In the genomic region with DNA sequence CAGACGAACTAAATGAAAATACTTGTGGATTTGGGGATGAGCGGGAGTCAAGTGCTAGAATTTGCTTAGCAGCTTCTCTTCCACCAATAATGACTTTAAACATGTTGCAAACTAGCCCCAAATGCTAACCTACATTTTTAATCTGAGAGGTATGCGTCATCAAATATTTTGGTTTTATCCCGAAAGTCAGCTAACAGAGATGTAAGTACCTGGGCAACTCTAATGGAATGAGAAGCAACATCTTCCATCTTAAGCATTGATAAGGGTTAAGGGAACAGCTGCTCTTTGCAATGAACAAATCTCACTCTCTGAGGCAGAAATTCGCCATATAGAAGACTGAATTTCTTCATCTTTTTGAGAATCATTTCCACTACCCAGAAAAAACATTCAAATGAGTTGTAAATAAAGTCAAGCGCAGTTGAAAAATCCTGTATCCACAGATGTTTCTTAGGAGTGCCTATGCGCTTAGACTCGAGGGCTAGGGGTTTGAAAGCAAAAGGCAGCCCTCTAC, we compare ENCODE assay signal across 8 cellular contexts. TPM values are rescaled to one million over a fixed set of nuclear protein-coding genes. Genes with fewer than 3 reads are reported as not detected.
DNase-seq lines count a peak whose midpoint lies in the region; ATAC-seq and TF ChIP-seq lines count a peak whose summit lies in the region.

No MANE protein-coding gene starts in this region.

- H3K4me1 Mint-ChIP-seq in progenitor cell of endocrine pancreas (ENCODE audit: low read depth): peaks cover 35% of the 10 kb centered on the region

- peak overlapping the region; percentile 70 for H3K4me3 ChIP-seq in DOHH2 (ENCODE audit: low read length)
- peak overlapping the region; percentile 97 for H3K4me3 ChIP-seq in SJCRH30
- H3K4me3 ChIP-seq in esophagus (ENCODE audit: low read depth in 1 of 2, low read length in 2 of 2): peak overlapping the region; percentile 12 to 19

- peaks cover 39% of the 10 kb centered on the region for H3K4me1 ChIP-seq in DOHH2 (ENCODE audit: control insufficient read depth, low read length)
- peaks cover 32% of the 10 kb centered on the region for H3K4me1 ChIP-seq in SJCRH30
- H3K4me1 ChIP-seq in esophagus (ENCODE audit: control insufficient read depth in 2 of 2, insufficient read depth in 2 of 2, low read length in 1 of 2): no peaks in the 10 kb centered on the region

- H3K27ac ChIP-seq in DOHH2 (ENCODE audit: low read depth, low read length) (no peak overlapping the region), SJCRH30 (peak overlapping the region; percentile 55), esophagus (ENCODE audit: low read depth in 2 of 2, low read length in 1 of 2) (peak overlapping the region; percentile 79 to 93)

- H3K36me3 ChIP-seq in DOHH2 (ENCODE audit: control insufficient read depth, low read length) (peaks cover 10% of the 10 kb centered on the region), SJCRH30 (no peaks in the 10 kb centered on the region), esophagus (ENCODE audit: control insufficient read depth in 2 of 2, insufficient read depth in 2 of 2, low read length in 1 of 2) (no peaks in the 10 kb centered on the region)

- H3K4me2 ChIP-seq in DOHH2 (ENCODE audit: low read length): peak overlapping the region; percentile 83

- 35 to 40% methylated on average over 8 of the region's 8 CpGs for WGBS in esophagus, 2 donors

- H3F3A ChIP-seq in DOHH2 (ENCODE audit: control insufficient read depth, insufficient read depth): peaks cover 16% of the 10 kb centered on the region

- H3K9me2 ChIP-seq in DOHH2 (replicated peaks; ENCODE audit: control insufficient read depth, low read length): no peaks in the 10 kb centered on the region

- ATAC-seq in HG03108 (IDR thresholded peaks at IDR 0.05; ENCODE audit: unreplicated experiment): no peak

- no peak for TF ChIP-seq CTCF in DOHH2 (IDR thresholded peaks at IDR 0.05; ENCODE audit: low read depth, low read length, poor library complexity, severe bottlenecking)
- TF ChIP-seq CTCF in progenitor cell of endocrine pancreas (IDR thresholded peaks at IDR 0.05; ENCODE audit: unreplicated experiment): no peak

- peaks cover 4% of the 10 kb centered on the region for H3K36me3 Mint-ChIP-seq in progenitor cell of endocrine pancreas (ENCODE audit: insufficient read depth)

- H3K9me3 ChIP-seq in DOHH2 (ENCODE audit: control insufficient read depth, insufficient read depth, low read length): no peaks in the 10 kb centered on the region
- no peaks in the 10 kb centered on the region for H3K9me3 ChIP-seq in SJCRH30 (replicated peaks)
- H3K9me3 ChIP-seq in esophagus (ENCODE audit: control insufficient read depth in 2 of 2, insufficient read depth in 1 of 2, low read depth in 1 of 2, low read length in 1 of 2): no peaks in the 10 kb centered on the region

- H3K27me3 ChIP-seq in DOHH2 (ENCODE audit: control insufficient read depth, low read length) (no peaks in the 10 kb centered on the region), SJCRH30 (no peaks in the 10 kb centered on the region), esophagus (ENCODE audit: control insufficient read depth in 1 of 2, insufficient read depth in 2 of 2, low read length in 2 of 2) (no peaks in the 10 kb centered on the region)

- H4K20me1 ChIP-seq in DOHH2 (ENCODE audit: control insufficient read depth, insufficient read depth, low read depth, low read length): no peaks in the 10 kb centered on the region

- DNase-seq in SJCRH30 (no peak), progenitor cell of endocrine pancreas (ENCODE audit: low spot score, unreplicated experiment) (no peak), Kasumi-1 (lab: John Stamatoyannopoulos, UW) (no peak), NCI-H82 treated with DMSO at 0.1 percent for 48 hours (lab: John Stamatoyannopoulos, UW; ENCODE audit: unreplicated experiment) (no peak)
- no peak for DNase-seq in central memory CD4-positive, alpha-beta T cell

- peak overlapping the region; percentile 72 for H3K4me3 Mint-ChIP-seq in progenitor cell of endocrine pancreas (ENCODE audit: low read depth)

- H3K27ac Mint-ChIP-seq in progenitor cell of endocrine pancreas: peak overlapping the region; percentile 95

- H3K27me3 Mint-ChIP-seq in progenitor cell of endocrine pancreas: no peaks in the 10 kb centered on the region

- peaks cover 11% of the 10 kb centered on the region for H3K79me2 ChIP-seq in DOHH2 (ENCODE audit: control insufficient read depth, low read length)

- H3K9me3 Mint-ChIP-seq in progenitor cell of endocrine pancreas (ENCODE audit: low read depth): no peaks in the 10 kb centered on the region

RNA-seq across cellular contexts. Expression of a gene that starts 0.9 kb away (rescaled TPM):
- 49.3 and 50.3 TPM in 2 replicates for total RNA-seq in SJCRH30 (2014; rRNA removed; shearing (Covaris generic))
- polyA plus RNA-seq in esophagus: 10 to 100 TPM; 45.5 to 61.5 TPM
- total RNA-seq in progenitor cell of endocrine pancreas: 63.6 and 65.4 TPM in 2 replicates

Comparison
In these comparisons a context has a peak if more than half of its experiments do, and no peak if none do; other contexts are left out.
1. H3K4me3 ChIP-seq: peak in every context shown above with its lines; median percentile 97 in SJCRH30; 70 in DOHH2; 16 in esophagus.